1 cellular context compared by ENCODE assay signal in the genomic region with DNA sequence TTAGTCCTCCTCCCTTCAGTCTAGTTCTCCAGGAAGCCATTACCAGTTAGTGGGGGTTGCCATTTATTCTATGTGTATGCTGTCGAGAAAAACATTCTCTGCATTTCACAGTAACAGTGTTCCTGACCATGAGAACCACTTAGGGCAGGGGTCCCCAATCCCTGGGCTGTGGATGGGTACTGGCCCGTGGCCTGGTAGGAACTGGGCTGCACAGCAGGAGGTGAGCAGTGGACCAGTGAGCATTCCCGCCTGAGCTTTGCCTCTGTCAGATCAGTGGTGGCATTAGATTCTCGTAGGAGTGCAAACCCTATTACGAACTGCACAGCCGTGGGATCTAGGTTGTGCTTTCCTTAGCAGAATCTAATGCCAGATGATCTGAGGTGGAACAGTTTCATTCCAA.
TF ChIP-seq lines count a peak whose summit lies in the region.

No MANE protein-coding gene starts in this region.

TF ChIP-seq in HepG2, 621 proteins besides CTCF, POLR2A, EP300 and RAD21:
- TF ChIP-seq, protein P1, sequence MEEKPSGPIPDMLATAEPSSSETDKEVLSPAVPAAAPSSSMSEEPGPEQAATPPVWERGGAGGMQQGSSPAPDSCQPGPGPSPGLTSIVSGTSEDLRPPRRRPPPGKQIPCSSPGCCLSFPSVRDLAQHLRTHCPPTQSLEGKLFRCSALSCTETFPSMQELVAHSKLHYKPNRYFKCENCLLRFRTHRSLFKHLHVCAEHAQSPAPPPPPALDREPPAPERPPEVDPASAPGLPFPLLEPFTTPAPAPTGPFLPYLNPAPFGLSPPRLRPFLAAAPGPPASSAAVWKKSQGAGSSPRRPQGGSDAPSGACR (CRISPR knock-in tag; IDR thresholded peaks at IDR 0.05) = no peak
